In the genomic region with DNA sequence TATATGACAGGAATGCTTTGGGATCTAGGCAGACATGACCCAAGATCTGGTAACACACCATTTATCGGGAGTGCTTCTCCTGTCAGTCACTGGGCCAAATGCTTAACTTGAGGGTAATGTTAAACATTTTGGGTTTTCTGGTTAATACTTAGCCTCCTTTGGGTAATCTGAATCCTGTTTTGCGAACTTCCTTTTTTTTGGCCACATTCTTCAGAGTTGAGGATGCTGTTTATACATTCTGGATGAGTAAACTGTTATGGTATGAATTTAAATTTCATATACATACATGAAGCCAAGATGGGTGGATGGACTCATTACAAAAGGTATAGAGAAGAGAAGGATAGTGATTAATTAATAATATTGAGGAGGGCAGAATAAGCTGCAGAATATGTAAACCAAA, we compare ENCODE assay signal across 28 cellular contexts.
"Had no signal": no experiment of that assay in that cellular context is flagged by ENCODE, and none has a peak within 500 bp of the region (broad histone marks: within the 10 kb centered on the region; RNA-seq: fewer than 3 reads in every experiment).

No MANE protein-coding gene starts in this region.

- H3K27me3 ChIP-seq: esophagus muscularis mucosa, foreskin keratinocyte, gastrocnemius medialis had no signal

- H3K36me3 ChIP-seq: adrenal gland, esophagus muscularis mucosa, gastrocnemius medialis, heart left ventricle had no signal

- H3K27ac ChIP-seq: adrenal gland, coronary artery, esophagus muscularis mucosa, foreskin keratinocyte, gastrocnemius medialis, heart left ventricle, VCaP had no signal

- H3K4me1 ChIP-seq: adrenal gland, esophagus muscularis mucosa, foreskin keratinocyte, gastrocnemius medialis had no signal

- ATAC-seq: activated CD4-positive, CD25-positive, alpha-beta regulatory T cell treated with anti-CD3 and anti-CD28 coated beads, Interleukin-2, amount 50 U/mL, for 24 hours; activated CD8-positive, alpha-beta T cell treated with anti-CD3 and anti-CD28 coated beads for 36 hours; activated naive CD8-positive, alpha-beta T cell treated with anti-CD3 and anti-CD28 coated beads, Interleukin-2, amount 50 U/mL, for 24 hours; effector memory CD8-positive, alpha-beta T cell; foreskin keratinocyte; gastrocnemius medialis; heart left ventricle; WTC11 had no signal

- H3K4me3 ChIP-seq: adrenal gland, coronary artery, esophagus muscularis mucosa, gastrocnemius medialis, heart left ventricle had no signal

- FAIRE-seq: bronchial epithelial cell, TTC549 had no signal

- DNase-seq: activated CD4-positive, alpha-beta T cell treated with anti-CD3 and anti-CD28 coated beads for 48 hours; activated CD4-positive, alpha-beta T cell treated with anti-CD3 and anti-CD28 coated beads, Interleukin-2, amount 50 U/mL, for 1 hour; activated CD4-positive, alpha-beta T cell treated with anti-CD3 and anti-CD28 coated beads, Interleukin-2, amount 50 U/mL, for 48 hours; activated CD8-positive, alpha-beta memory T cell treated with anti-CD3 and anti-CD28 coated beads for 24 hours; activated CD8-positive, alpha-beta T cell treated with anti-CD3 and anti-CD28 coated beads for 36 hours; activated effector memory CD4-positive, alpha-beta T cell treated with anti-CD3 and anti-CD28 coated beads, Interleukin-2, amount 50 U/mL, for 16 hours; activated naive CD4-positive, alpha-beta T cell treated with anti-CD3 and anti-CD28 coated beads for 36 hours; activated naive CD8-positive, alpha-beta T cell treated with anti-CD3 and anti-CD28 coated beads for 36 hours; activated naive CD8-positive, alpha-beta T cell treated with anti-CD3 and anti-CD28 coated beads, Interleukin-2, amount 50 U/mL, for 24 hours; activated T-cell treated with anti-CD3 and anti-CD28 coated beads, Interleukin-2, amount 50 U/mL, for 48 hours; adrenal gland; amygdala; aorta; effector CD4-positive, alpha-beta T cell; effector memory CD8-positive, alpha-beta T cell; foreskin keratinocyte; gastrocnemius medialis; glutamatergic neuron; heart left ventricle; hypothalamus; T-helper 2 cell had no signal

- H3K9me3 ChIP-seq: adrenal gland, esophagus muscularis mucosa, gastrocnemius medialis had no signal
